Comparison of ENCODE assay signal across 29 cellular contexts in genomic region chr3:46389306-46389705, GRCh38. TPM values are rescaled to one million over a fixed set of nuclear protein-coding genes. Genes with fewer than 3 reads are reported as not detected.
"Had no signal": no experiment of that assay in that cellular context is flagged by ENCODE, and none has a peak within 500 bp of the region (broad histone marks: within the 10 kb centered on the region; RNA-seq: fewer than 3 reads in every experiment).

No MANE protein-coding gene starts in this region.

- H3K27me3 ChIP-seq: brain microvascular endothelial cell, esophagus squamous epithelium had no signal

- H3K27ac ChIP-seq: brain microvascular endothelial cell, epithelial cell of prostate, esophagus squamous epithelium, gastroesophageal sphincter, heart right ventricle had no signal

- H3K36me3 ChIP-seq: brain microvascular endothelial cell, esophagus squamous epithelium, gastroesophageal sphincter, heart right ventricle had no signal

- H3K4me3 ChIP-seq: esophagus squamous epithelium, gastroesophageal sphincter, heart right ventricle had no signal

- H3K4me1 ChIP-seq: gastroesophageal sphincter had no signal

- H3K9me3 ChIP-seq: esophagus squamous epithelium, gastroesophageal sphincter, heart right ventricle had no signal

- DNase-seq: activated CD4-positive, alpha-beta memory T cell treated with anti-CD3 and anti-CD28 coated beads for 36 hours; activated CD4-positive, alpha-beta T cell treated with anti-CD3 and anti-CD28 coated beads for 36 hours; activated CD4-positive, alpha-beta T cell treated with anti-CD3 and anti-CD28 coated beads, Interleukin-2, amount 10 ng/mL, durations not matched to agents 24 days and 14 days; activated CD4-positive, CD25-positive, alpha-beta regulatory T cell; activated CD4-positive, CD25-positive, alpha-beta regulatory T cell treated with anti-CD3 and anti-CD28 coated beads, Interleukin-2, amount 50 U/mL, for 72 hours; activated CD8-positive, alpha-beta T cell treated with anti-CD3 and anti-CD28 coated beads, Interleukin-2, amount 10 ng/mL, durations not matched to agents 7 days and 5 days; activated effector memory CD4-positive, alpha-beta T cell treated with Interleukin-2 at 50 U/mL for 16 hours; activated naive CD4-positive, alpha-beta T cell treated with anti-CD3 and anti-CD28 coated beads, Interleukin-2, amount 50 U/mL, for 16 hours; activated T-cell treated with anti-CD3 and anti-CD28 coated beads, Interleukin-2, amount 50 U/mL, for 4 hours; amniotic stem cell; anterior cingulate cortex; brain microvascular endothelial cell; cortex of kidney; dermis blood vessel endothelial cell; effector CD4-positive, alpha-beta T cell; effector memory CD8-positive, alpha-beta T cell; esophagus squamous epithelium; foreskin melanocyte; heart right ventricle; T-helper 1 cell; T-helper 17 cell had no signal

RNA-seq across cellular contexts. Expression of gene CCRL2, which starts 17.8 kb away (rescaled TPM):
- total RNA-seq: astrocyte had no signal

RNA-seq across cellular contexts. Expression of gene CCR5, which starts 18.6 kb away (rescaled TPM):
- total RNA-seq: astrocyte, bronchial epithelial cell, cerebellum, dermis blood vessel endothelial cell, endothelial cell of umbilical vein, fibroblast of villous mesenchyme, glomerular endothelial cell had no signal

RNA-seq across cellular contexts. Expression of gene CCR2, which starts 35.4 kb away (rescaled TPM):
- total RNA-seq: astrocyte, bronchial epithelial cell, dermis blood vessel endothelial cell, endothelial cell of umbilical vein, fibroblast of villous mesenchyme, glomerular endothelial cell had no signal
